ENCODE assay signal across 1 cellular context in the genomic region with DNA sequence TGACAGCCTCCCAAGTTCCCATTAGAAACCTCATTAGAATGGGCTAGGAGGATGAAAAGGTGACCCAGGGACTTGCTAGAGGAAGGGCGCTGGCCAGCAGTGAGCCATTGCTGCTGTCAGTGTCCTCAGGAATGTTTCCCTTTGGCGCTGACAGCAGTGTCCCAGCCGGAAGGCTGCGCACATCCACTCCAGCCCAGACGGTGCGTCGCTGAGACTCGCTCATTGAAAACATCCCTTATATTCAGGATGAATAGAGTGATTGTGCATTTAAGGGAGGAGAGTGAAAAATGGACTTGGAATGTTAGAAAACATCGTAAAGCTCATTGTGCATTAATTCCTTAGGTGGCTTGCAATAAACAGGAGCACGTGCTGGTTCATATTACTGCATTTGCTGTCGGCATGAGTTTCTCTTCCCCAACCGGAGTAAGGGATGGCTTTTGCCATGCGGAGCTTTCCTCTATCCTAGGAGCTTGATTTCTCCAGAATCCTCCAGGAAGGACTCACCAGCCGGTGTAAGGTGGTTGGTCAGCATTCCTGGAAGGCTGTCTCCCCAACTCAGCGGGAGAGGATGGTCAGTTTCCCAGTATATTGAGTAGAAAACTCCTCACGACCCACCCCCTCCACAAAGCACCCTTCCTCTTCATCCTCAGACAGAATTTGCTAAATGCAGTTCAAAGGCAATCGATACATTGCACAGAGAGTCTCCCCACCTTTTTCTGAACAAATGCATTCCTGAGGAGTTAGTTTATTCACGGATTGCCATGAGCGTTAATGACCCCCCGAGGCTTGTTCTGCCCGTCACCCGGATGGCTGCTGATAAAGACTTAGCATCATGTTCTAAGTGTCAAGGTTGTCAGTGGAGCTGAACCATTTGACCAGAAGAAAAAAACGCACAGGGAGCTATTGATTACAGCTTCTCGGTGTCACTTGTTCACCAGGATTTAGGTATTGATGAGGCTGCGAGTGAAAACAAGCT.
TF ChIP-seq lines count a peak whose summit lies in the region.

No MANE protein-coding gene starts in this region.

TF ChIP-seq in HepG2, 621 proteins besides CTCF, POLR2A, EP300 and RAD21:
- TF ChIP-seq HNF4A (CRISPR knock-in tag; IDR thresholded peaks at IDR 0.05) (no peak), ZNF337 (CRISPR knock-in tag; IDR thresholded peaks at IDR 0.05; ENCODE audit: borderline replicate concordance, low read depth) (no peak), TARDBP (CRISPR knock-in tag; IDR thresholded peaks at IDR 0.05) (no peak), RXRB (CRISPR knock-in tag; IDR thresholded peaks at IDR 0.05; ENCODE audit: borderline replicate concordance) (no peak), TEAD3 (CRISPR knock-in tag; optimal IDR thresholded peaks at IDR 0.05; ENCODE audit: borderline replicate concordance) (no peak), ZNF737 (CRISPR knock-in tag; IDR thresholded peaks at IDR 0.05; ENCODE audit: borderline replicate concordance) (no peak), NFRKB (IDR thresholded peaks at IDR 0.05) (no peak), ETV5 (CRISPR knock-in tag; IDR thresholded peaks at IDR 0.05; ENCODE audit: borderline replicate concordance) (no peak), CCDC6 (CRISPR knock-in tag; IDR thresholded peaks at IDR 0.05) (no peak), ZNF713 (CRISPR knock-in tag; IDR thresholded peaks at IDR 0.05) (no peak)
- TF ChIP-seq, protein P1, sequence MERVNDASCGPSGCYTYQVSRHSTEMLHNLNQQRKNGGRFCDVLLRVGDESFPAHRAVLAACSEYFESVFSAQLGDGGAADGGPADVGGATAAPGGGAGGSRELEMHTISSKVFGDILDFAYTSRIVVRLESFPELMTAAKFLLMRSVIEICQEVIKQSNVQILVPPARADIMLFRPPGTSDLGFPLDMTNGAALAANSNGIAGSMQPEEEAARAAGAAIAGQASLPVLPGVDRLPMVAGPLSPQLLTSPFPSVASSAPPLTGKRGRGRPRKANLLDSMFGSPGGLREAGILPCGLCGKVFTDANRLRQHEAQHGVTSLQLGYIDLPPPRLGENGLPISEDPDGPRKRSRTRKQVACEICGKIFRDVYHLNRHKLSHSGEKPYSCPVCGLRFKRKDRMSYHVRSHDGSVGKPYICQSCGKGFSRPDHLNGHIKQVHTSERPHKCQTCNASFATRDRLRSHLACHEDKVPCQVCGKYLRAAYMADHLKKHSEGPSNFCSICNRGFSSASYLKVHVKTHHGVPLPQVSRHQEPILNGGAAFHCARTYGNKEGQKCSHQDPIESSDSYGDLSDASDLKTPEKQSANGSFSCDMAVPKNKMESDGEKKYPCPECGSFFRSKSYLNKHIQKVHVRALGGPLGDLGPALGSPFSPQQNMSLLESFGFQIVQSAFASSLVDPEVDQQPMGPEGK (CRISPR knock-in tag; IDR thresholded peaks at IDR 0.05): no peak
- TF ChIP-seq, protein P2, sequence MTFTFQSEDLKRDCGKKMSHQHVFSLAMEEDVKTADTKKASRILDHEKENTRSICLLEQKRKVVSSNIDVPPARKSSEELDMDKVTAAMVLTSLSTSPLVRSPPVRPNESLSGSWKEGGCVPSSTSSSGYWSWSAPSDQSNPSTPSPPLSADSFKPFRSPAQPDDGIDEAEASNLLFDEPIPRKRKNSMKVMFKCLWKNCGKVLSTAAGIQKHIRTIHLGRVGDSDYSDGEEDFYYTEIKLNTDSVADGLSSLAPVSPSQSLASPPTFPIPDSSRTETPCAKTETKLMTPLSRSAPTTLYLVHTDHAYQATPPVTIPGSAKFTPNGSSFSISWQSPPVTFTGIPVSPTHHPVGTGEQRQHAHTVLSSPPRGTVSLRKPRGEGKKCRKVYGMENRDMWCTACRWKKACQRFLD (CRISPR knock-in tag; IDR thresholded peaks at IDR 0.05; ENCODE audit: borderline replicate concordance): no peak
- TF ChIP-seq, protein P3, sequence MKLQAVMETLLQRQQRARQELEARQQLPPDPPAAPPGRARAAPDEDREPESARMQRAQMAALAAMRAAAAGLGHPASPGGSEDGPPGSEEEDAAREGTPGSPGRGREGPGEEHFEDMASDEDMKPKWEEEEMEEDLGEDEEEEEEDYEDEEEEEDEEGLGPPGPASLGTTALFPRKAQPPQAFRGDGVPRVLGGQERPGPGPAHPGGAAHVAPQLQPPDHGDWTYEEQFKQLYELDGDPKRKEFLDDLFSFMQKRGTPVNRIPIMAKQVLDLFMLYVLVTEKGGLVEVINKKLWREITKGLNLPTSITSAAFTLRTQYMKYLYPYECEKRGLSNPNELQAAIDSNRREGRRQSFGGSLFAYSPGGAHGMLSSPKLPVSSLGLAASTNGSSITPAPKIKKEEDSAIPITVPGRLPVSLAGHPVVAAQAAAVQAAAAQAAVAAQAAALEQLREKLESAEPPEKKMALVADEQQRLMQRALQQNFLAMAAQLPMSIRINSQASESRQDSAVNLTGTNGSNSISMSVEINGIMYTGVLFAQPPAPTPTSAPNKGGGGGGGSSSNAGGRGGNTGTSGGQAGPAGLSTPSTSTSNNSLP (IDR thresholded peaks at IDR 0.05; ENCODE audit: low read depth, low read length): no peak
- TF ChIP-seq, protein P4, sequence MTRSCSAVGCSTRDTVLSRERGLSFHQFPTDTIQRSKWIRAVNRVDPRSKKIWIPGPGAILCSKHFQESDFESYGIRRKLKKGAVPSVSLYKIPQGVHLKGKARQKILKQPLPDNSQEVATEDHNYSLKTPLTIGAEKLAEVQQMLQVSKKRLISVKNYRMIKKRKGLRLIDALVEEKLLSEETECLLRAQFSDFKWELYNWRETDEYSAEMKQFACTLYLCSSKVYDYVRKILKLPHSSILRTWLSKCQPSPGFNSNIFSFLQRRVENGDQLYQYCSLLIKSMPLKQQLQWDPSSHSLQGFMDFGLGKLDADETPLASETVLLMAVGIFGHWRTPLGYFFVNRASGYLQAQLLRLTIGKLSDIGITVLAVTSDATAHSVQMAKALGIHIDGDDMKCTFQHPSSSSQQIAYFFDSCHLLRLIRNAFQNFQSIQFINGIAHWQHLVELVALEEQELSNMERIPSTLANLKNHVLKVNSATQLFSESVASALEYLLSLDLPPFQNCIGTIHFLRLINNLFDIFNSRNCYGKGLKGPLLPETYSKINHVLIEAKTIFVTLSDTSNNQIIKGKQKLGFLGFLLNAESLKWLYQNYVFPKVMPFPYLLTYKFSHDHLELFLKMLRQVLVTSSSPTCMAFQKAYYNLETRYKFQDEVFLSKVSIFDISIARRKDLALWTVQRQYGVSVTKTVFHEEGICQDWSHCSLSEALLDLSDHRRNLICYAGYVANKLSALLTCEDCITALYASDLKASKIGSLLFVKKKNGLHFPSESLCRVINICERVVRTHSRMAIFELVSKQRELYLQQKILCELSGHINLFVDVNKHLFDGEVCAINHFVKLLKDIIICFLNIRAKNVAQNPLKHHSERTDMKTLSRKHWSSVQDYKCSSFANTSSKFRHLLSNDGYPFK (CRISPR knock-in tag; IDR thresholded peaks at IDR 0.05; ENCODE audit: borderline replicate concordance): no peak
